7 cellular contexts compared by ENCODE assay signal in genomic region chr4:151404802-151405201, GRCh38. TPM values are rescaled to one million over a fixed set of nuclear protein-coding genes. Genes with fewer than 3 reads are reported as not detected.
"Had no signal": no experiment of that assay in that cellular context is flagged by ENCODE, and none has a peak within 500 bp of the region (broad histone marks: within the 10 kb centered on the region; RNA-seq: fewer than 3 reads in every experiment).

No MANE protein-coding gene starts in this region.

RNA-seq across cellular contexts. Expression of gene FHIP1A, which starts 4.2 kb away (rescaled TPM):
- total RNA-seq: activated CD4-positive, alpha-beta T cell treated with anti-CD3 and anti-CD28 coated beads, Interleukin-2, amount 10 ng/mL, durations not matched to agents 24 days and 14 days; activated CD4-positive, alpha-beta T cell treated with anti-CD3 and anti-CD28 coated beads, Interleukin-2, amount 10 ng/mL, durations not matched to agents 7 days and 5 days; activated CD8-positive, alpha-beta memory T cell treated with anti-CD3 and anti-CD28 coated beads for 36 hours; activated CD8-positive, alpha-beta memory T cell treated with anti-CD3 and anti-CD28 coated beads, Interleukin-2, amount 10 ng/mL, durations not matched to agents 7 days and 5 days; activated CD8-positive, alpha-beta T cell treated with anti-CD3 and anti-CD28 coated beads, Interleukin-2, amount 10 ng/mL, durations not matched to agents 7 days and 5 days; T-helper 1 cell treated with Interleukin-12 subunit alpha and Interleukin-12 subunit beta and Interleukin-4 antibody, amounts not matched to agents 30 ng/mL and 1 ng/mL, for 36 hours; T-helper 2 cell treated with Interferon-gamma antibody and Interleukin-4, amounts not matched to agents 100 ng/mL and 5 ng/mL, for 36 hours had no signal
